ENCODE assay signal across 2 cellular contexts in genomic region chr13:110305001-110305400, GRCh38.
TF ChIP-seq lines count a peak whose summit lies in the region.

No MANE protein-coding gene starts in this region.

TF ChIP-seq in SK-N-SH treated with all-trans-retinoic acid at 6 μM for 48 hours, 23 proteins besides CTCF, POLR2A, EP300 and RAD21 (continued from another document):
- TF ChIP-seq CREB5 (CRISPR knock-in tag; IDR thresholded peaks at IDR 0.05; ENCODE audit: low read depth) (no peak), ISL1 (CRISPR knock-in tag; IDR thresholded peaks at IDR 0.05) (no peak), ZNF70 (CRISPR knock-in tag; IDR thresholded peaks at IDR 0.05) (no peak), ZC3H10 (CRISPR knock-in tag; IDR thresholded peaks at IDR 0.05) (no peak), CSDC2 (CRISPR knock-in tag; IDR thresholded peaks at IDR 0.05) (no peak), ZNF8 (CRISPR knock-in tag; IDR thresholded peaks at IDR 0.05) (no peak), SNAI2 (CRISPR knock-in tag; IDR thresholded peaks at IDR 0.05) (no peak), RARB (CRISPR knock-in tag; IDR thresholded peaks at IDR 0.05) (no peak), TOX (CRISPR knock-in tag; IDR thresholded peaks at IDR 0.05; ENCODE audit: borderline replicate concordance) (no peak)

TF ChIP-seq in neural cell, 6 proteins besides CTCF, POLR2A, EP300 and RAD21:
- TF ChIP-seq REST (IDR thresholded peaks at IDR 0.05; ENCODE audit: borderline replicate concordance) = no peak
- no peak for TF ChIP-seq SMC3 (conservative IDR thresholded peaks at IDR 0.05; ENCODE audit: poor library complexity)
- no peak for TF ChIP-seq TAF1 (IDR thresholded peaks at IDR 0.05; ENCODE audit: low read depth)
- TF ChIP-seq POLR2AphosphoS5 (IDR thresholded peaks at IDR 0.05) = no peak
- no peak for TF ChIP-seq MXI1 (conservative IDR thresholded peaks at IDR 0.05; ENCODE audit: poor library complexity, severe bottlenecking)
- TF ChIP-seq EZH2 (IDR thresholded peaks at IDR 0.05; ENCODE audit: borderline replicate concordance, insufficient read depth, low read length, poor library complexity, severe bottlenecking) = no peak
